In genomic region chr22:47318041-47318737, GRCh38 we compare ENCODE assay signal across 1 cellular context.
TF ChIP-seq lines count a peak whose summit lies in the region.

No MANE protein-coding gene starts in this region.

TF ChIP-seq in IMR-90, 13 proteins besides CTCF, POLR2A, EP300 and RAD21 (continued from another document):
- TF ChIP-seq ELK1 (IDR thresholded peaks at IDR 0.05; ENCODE audit: borderline replicate concordance, low read depth, low read length) (no peak), NFE2L2 (IDR thresholded peaks at IDR 0.05; ENCODE audit: low read depth, low read length) (no peak), MAFK (IDR thresholded peaks at IDR 0.05; ENCODE audit: low read depth, low read length) (no peak), MAZ (IDR thresholded peaks at IDR 0.05; ENCODE audit: borderline replicate concordance, low read depth, low read length) (no peak), RCOR1 (IDR thresholded peaks at IDR 0.05; ENCODE audit: insufficient replicate concordance, low read length) (no peak), SMC3 (IDR thresholded peaks at IDR 0.05; ENCODE audit: low read depth, low read length) (no peak), CHD1 (IDR thresholded peaks at IDR 0.05; ENCODE audit: low read depth, low read length) (no peak), BHLHE40 (IDR thresholded peaks at IDR 0.05; ENCODE audit: low read depth, low read length) (no peak)
